ENCODE assay signal across 8 cellular contexts in the genomic region with DNA sequence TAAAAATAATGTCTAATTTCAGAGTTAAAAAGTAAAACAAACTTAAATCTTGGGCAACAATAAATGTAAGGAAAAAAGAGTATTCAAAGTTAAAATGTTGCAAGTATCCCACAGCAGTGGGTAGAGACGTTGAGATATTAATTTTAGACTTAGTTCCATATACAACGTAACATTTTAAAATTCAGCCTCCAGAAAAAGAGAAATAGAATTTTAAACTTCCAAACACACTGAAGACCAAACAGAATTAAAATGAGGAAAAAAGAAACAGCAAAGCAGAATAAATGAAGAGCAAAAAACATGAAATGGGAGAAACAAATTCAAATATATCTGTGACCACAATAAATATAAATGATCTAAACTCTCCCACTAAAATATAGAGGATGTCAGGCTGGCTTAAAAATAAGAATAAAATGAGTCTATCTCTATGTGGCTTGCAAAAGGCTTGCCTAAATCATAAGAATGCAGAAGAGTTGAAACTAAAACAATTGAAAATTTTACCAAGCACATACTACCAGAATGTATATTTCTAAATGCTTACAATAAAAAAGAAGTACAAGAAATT.
"Had no signal": no experiment of that assay in that cellular context is flagged by ENCODE, and none has a peak within 500 bp of the region (broad histone marks: within the 10 kb centered on the region; RNA-seq: fewer than 3 reads in every experiment).

No MANE protein-coding gene starts in this region.

- H3K9me3 ChIP-seq: HAP-1 had no signal

- H3K4me3 ChIP-seq: GM23248, HAP-1 had no signal

- H2AFZ ChIP-seq: GM23248 had no signal

- H3K9ac ChIP-seq: GM23248 had no signal

- DNase-seq: GM23248, GOT3, H7, HFFc6, Kasumi-1, KBM-7 had no signal

- ATAC-seq: HepG2 had no signal

- H3K27ac ChIP-seq: GM23248 had no signal

- H3K4me1 ChIP-seq: HAP-1 had no signal

- H3K36me3 ChIP-seq: HAP-1 had no signal

- FAIRE-seq: HepG2 had no signal
